ENCODE assay signal across 8 cellular contexts in the genomic region with DNA sequence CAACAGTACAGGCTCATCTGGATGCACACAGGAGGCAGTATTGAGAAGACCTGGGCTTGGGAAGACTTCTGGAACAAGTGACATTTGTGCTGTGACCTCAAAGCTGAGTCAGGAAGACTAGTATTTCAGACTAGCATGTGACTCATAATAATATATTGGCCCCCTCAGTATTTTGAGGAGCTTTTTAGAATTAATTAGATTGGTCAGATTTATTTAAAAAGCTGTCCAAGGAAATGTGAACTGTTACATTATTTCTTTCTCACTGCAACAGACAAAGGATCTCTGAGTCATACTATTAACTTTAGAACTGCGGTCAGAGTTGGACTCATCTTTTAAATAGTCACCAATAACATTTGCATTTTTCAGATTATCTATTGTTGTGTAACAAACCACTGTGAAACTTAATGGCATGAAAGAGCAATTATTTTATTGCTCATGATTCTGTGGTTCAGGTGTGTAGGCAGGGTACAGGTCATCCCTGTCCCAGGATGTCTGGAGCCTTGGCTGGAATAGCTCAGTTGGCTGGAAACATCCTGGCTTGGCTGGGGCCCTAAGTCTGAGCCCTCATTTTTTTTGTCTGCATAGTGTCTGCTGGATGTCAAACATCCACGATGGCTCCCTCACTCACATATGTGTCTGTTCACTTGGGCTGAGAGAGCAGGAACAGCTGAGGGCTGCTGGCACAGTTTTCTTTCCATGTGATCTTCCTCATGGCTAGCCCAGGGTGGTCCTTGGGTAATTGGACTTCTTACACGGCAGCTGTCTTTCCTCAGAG.
A peak's percentile ranks its signal among the peaks of the same experiment; 100 is the strongest.
DNase-seq lines count a peak whose midpoint lies in the region; ATAC-seq lines count a peak whose summit lies in the region.

No MANE protein-coding gene starts in this region.

- H3K27me3 Mint-ChIP-seq in stimulated activated naive CD8-positive, alpha-beta T cell treated with anti-CD3 and anti-CD28 coated beads, Interleukin-15, amount 100 ng/mL, for 72 hours: no peaks in the 10 kb centered on the region

- no peaks in the 10 kb centered on the region for H3K9me3 Mint-ChIP-seq in stimulated activated naive CD8-positive, alpha-beta T cell treated with anti-CD3 and anti-CD28 coated beads, Interleukin-15, amount 100 ng/mL, for 72 hours

- H3K4me3 Mint-ChIP-seq in stimulated activated naive CD8-positive, alpha-beta T cell treated with anti-CD3 and anti-CD28 coated beads, Interleukin-15, amount 100 ng/mL, for 72 hours: no peak overlapping the region

- peak overlapping the region in 1 of 2 donors; percentile 5 for H3K27ac Mint-ChIP-seq in stimulated activated naive CD8-positive, alpha-beta T cell treated with anti-CD3 and anti-CD28 coated beads, Interleukin-15, amount 100 ng/mL, for 72 hours

- DNase-seq in HCEC 1CT: peak; percentile 97
- peak; percentile 27 for DNase-seq in NCI-H226
- peak; percentile 63 for DNase-seq in fibroblast of the conjunctiva (ENCODE audit: low read depth)
- no peak for DNase-seq in stimulated activated naive CD8-positive, alpha-beta T cell treated with anti-CD3 and anti-CD28 coated beads, Interleukin-15, amount 100 ng/mL, for 72 hours
- DNase-seq in NK-92 (lab: John Stamatoyannopoulos, UW; ENCODE audit: unreplicated experiment): no peak
- DNase-seq in NCI-H2081 treated with DMSO at 0.1 percent for 48 hours (lab: John Stamatoyannopoulos, UW): no peak
- no peak for DNase-seq in activated CD4-positive, CD25-positive, alpha-beta regulatory T cell treated with anti-CD3 and anti-CD28 coated beads, Interleukin-2, amount 50 U/mL, for 72 hours

- H3K4me1 Mint-ChIP-seq in stimulated activated naive CD8-positive, alpha-beta T cell treated with anti-CD3 and anti-CD28 coated beads, Interleukin-15, amount 100 ng/mL, for 72 hours: peaks cover 6% of the 10 kb centered on the region

- peak; percentile 88 for ATAC-seq in GM18499 (IDR thresholded peaks at IDR 0.05; ENCODE audit: insufficient read depth, unreplicated experiment)
- peak; percentile 64 for ATAC-seq in stimulated activated naive CD8-positive, alpha-beta T cell treated with anti-CD3 and anti-CD28 coated beads, Interleukin-15, amount 100 ng/mL, for 72 hours

Comparison
In these comparisons a context has a peak if more than half of its experiments do, and no peak if none do; other contexts are left out.
1. DNase-seq: peak in HCEC 1CT (single experiment), NCI-H226 (single experiment) and fibroblast of the conjunctiva (single experiment); none in stimulated activated naive CD8-positive, alpha-beta T cell treated with anti-CD3 and anti-CD28 coated beads, Interleukin-15, amount 100 ng/mL, for 72 hours (0 of 2), NK-92 (single experiment), NCI-H2081 treated with DMSO at 0.1 percent for 48 hours (single experiment) and activated CD4-positive, CD25-positive, alpha-beta regulatory T cell treated with anti-CD3 and anti-CD28 coated beads, Interleukin-2, amount 50 U/mL, for 72 hours (single experiment).